ENCODE assay signal across 8 cellular contexts in genomic region chr4:54941994-54942552, GRCh38.
DNase-seq lines count a peak whose midpoint lies in the region; ATAC-seq lines count a peak whose summit lies in the region.

No MANE protein-coding gene starts in this region.

- peak; percentile 17 for DNase-seq in NCI-H187 treated with DMSO at 0.1 percent for 48 hours (lab: John Stamatoyannopoulos, UW)
- no peak for DNase-seq in NCI-H187 (lab: John Stamatoyannopoulos, UW)
- peak; percentile 22 for DNase-seq in activated CD4-positive, alpha-beta T cell treated with anti-CD3 and anti-CD28 coated beads for 48 hours
- peak; percentile 59 to 99 for DNase-seq in lung microvascular endothelial cell (ENCODE audit: low read depth in 2 of 2)
- DNase-seq in COR-L47 (lab: John Stamatoyannopoulos, UW) = no peak
- DNase-seq in epidermal melanocyte (ENCODE audit: insufficient read length, low spot score) = no peak

- ATAC-seq in HG03159 (IDR thresholded peaks at IDR 0.05; ENCODE audit: unreplicated experiment) (peak; percentile 60), HG02840 (IDR thresholded peaks at IDR 0.05; ENCODE audit: low FRiP score, unreplicated experiment) (no peak)

Comparison
In these comparisons a context has a peak if more than half of its experiments do, and no peak if none do; other contexts are left out.
1. DNase-seq: peak in NCI-H187 treated with DMSO at 0.1 percent for 48 hours (single experiment), activated CD4-positive, alpha-beta T cell treated with anti-CD3 and anti-CD28 coated beads for 48 hours (single experiment) and lung microvascular endothelial cell (2 of 2); none in NCI-H187 (0 of 2), COR-L47 (single experiment) and epidermal melanocyte (single experiment).